ENCODE assay signal across 10 cellular contexts in the genomic region with DNA sequence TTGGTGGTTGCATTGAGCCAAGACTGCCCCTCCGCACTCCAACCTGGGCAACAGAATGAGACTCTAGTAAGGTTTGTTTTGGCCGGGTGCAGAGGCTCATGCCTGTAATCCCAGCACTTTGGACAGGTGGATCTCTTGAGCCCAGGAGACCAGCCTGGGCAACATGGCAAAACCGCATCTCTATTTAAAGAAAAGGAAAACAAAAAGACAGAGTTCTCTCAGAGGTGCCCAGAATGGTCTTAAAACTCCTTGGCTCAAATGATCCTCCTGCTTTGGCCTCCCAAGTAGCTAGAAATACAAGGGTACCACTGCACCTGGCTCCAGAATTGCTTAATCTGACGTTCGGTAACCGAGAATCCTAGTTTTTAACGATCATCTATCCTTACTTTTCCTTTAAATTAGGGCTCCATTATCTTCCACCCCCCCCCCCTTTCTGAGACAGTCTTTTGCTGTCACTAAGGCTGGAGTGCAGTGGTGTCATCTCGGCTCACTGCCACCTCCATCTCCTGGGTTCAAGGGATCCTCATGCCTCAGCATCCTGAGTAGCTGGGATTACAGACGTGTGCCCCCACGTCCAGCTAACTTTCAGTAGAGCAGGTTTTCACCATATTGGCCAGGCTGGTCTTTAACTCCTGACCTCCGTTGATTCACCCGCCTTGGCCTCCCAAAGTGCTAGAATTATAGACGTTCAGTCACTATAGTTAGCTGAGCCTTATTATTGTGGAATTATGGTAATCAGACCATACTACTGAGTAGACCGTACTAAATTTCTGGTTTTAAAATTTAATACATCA. TPM values are rescaled to one million over a fixed set of nuclear protein-coding genes. Genes with fewer than 3 reads are reported as not detected.
DNase-seq lines count a peak whose midpoint lies in the region; ATAC-seq and TF ChIP-seq lines count a peak whose summit lies in the region.
"Had no signal": no experiment of that assay in that cellular context is flagged by ENCODE, and none has a peak within 500 bp of the region (broad histone marks: within the 10 kb centered on the region; RNA-seq: fewer than 3 reads in every experiment).

No MANE protein-coding gene starts in this region.

- H3K9me3 Mint-ChIP-seq in IgD-negative memory B cell (no peaks in the 10 kb centered on the region), brain (no peaks in the 10 kb centered on the region), naive B cell (no peaks in the 10 kb centered on the region)

- H3K27me3 Mint-ChIP-seq in IgD-negative memory B cell, result no peaks in the 10 kb centered on the region
- H3K27me3 Mint-ChIP-seq in brain, result peaks cover 19% of the 10 kb centered on the region
- H3K27me3 Mint-ChIP-seq in naive B cell, result no peaks in the 10 kb centered on the region

- no peak for ATAC-seq in naive B cell (ENCODE audit: low read depth in 2 of 2)
- no peak for ATAC-seq in esophagus mucosa
- ATAC-seq: sciatic nerve had no signal

- peaks cover 10% of the 10 kb centered on the region for H3K36me3 Mint-ChIP-seq in IgD-negative memory B cell
- peaks cover 78% of the 10 kb centered on the region for H3K36me3 Mint-ChIP-seq in brain
- peaks cover 13 to 19% of the 10 kb centered on the region in 2 donors for H3K36me3 Mint-ChIP-seq in naive B cell

- peak overlapping the region; percentile 80 for H3K4me3 ChIP-seq in BLaER1

- H3K36me3 ChIP-seq in BLaER1, result peaks cover 64% of the 10 kb centered on the region

- H3K4me3 Mint-ChIP-seq in IgD-negative memory B cell, result peak overlapping the region in 2 of 4 donors; percentile 99 to 100
- peak overlapping the region; percentile 97 to 100 (median 99) for H3K4me3 Mint-ChIP-seq in brain
- H3K4me3 Mint-ChIP-seq in naive B cell, result peak overlapping the region in 6 of 8 donors; percentile 22 to 99 (median 83)

- H3K4me2 ChIP-seq in BLaER1, result peak overlapping the region; percentile 87

- DNase-seq in naive B cell (no peak), kidney tubule cell (ENCODE audit: low spot score) (no peak), NCI-H345 treated with DMSO at 0.1 percent for 48 hours (lab: John Stamatoyannopoulos, UW; ENCODE audit: unreplicated experiment) (no peak), NCI-H446 (lab: John Stamatoyannopoulos, UW) (no peak)
- DNase-seq: activated CD4-positive, CD25-positive, alpha-beta regulatory T cell had no signal

- TF ChIP-seq CTCF in brain (conservative IDR thresholded peaks at IDR 0.05), result no peak

- peaks cover 76% of the 10 kb centered on the region for H4K20me1 ChIP-seq in BLaER1

- H3K27ac Mint-ChIP-seq in IgD-negative memory B cell (peak overlapping the region; percentile 92 to 100 (median 99)), brain (peak overlapping the region in 2 of 5 experiments; percentile 21 to 100), naive B cell (peak overlapping the region in 4 of 6 donors; percentile 53 to 100 (median 84))

- H3K9ac ChIP-seq in BLaER1, result peak overlapping the region; percentile 94; the same call in 1 of the 2 replicates

- H3K4me1 Mint-ChIP-seq in IgD-negative memory B cell, result peaks cover 25 to 37% (median 29%) of the 10 kb centered on the region in 3 donors
- peaks cover 55% of the 10 kb centered on the region for H3K4me1 Mint-ChIP-seq in brain
- H3K4me1 Mint-ChIP-seq in naive B cell, result peaks cover 24 to 54% (median 38%) of the 10 kb centered on the region in 3 donors

- no peaks in the 10 kb centered on the region for H3K9me3 ChIP-seq in BLaER1

- 0 out of 2 replicates have a peak overlapping the region, but pooled peaks have one; percentile 93 for H3K27ac ChIP-seq in BLaER1

- H3K27me3 ChIP-seq in BLaER1, result no peaks in the 10 kb centered on the region

- H3K4me1 ChIP-seq in BLaER1, result peaks cover 36% of the 10 kb centered on the region

RNA-seq across cellular contexts. Expression of gene RPS25, which starts 1.7 kb away (rescaled TPM):
- 4,856 TPM for polyA plus RNA-seq in IgD-negative memory B cell
- 1,223 TPM for polyA plus RNA-seq in brain (ENCODE audit: insufficient read depth, low read depth, low replicate concordance)
- polyA plus RNA-seq in naive B cell (ENCODE audit: low read depth in 6 of 6), result 1,000 to 10,000 TPM; 3,707 to 5,692 (median 4,418) TPM
- total RNA-seq in esophagus mucosa, result 1,002 TPM

RNA-seq across cellular contexts. Expression of gene TRAPPC4, which starts 2.2 kb away (rescaled TPM):
- 81.5 TPM for polyA plus RNA-seq in IgD-negative memory B cell
- 120 TPM for polyA plus RNA-seq in brain (ENCODE audit: insufficient read depth, low read depth, low replicate concordance)
- polyA plus RNA-seq in naive B cell (ENCODE audit: low read depth in 6 of 6), result 100 to 1,000 TPM in 1 of 6 donors, 10 to 100 TPM in 5; 45.6 to 103 (median 73.6) TPM
- total RNA-seq in esophagus mucosa, result 42.4 TPM

RNA-seq across cellular contexts. Expression of gene SLC37A4, which starts 14.3 kb away (rescaled TPM):
- 10.9 TPM for polyA plus RNA-seq in IgD-negative memory B cell
- 32.4 TPM for polyA plus RNA-seq in brain (ENCODE audit: insufficient read depth, low read depth, low replicate concordance)
- 10 to 100 TPM in 4 of 6 donors, 1 to 10 TPM in 2; 8.1 to 12.8 (median 11.1) TPM for polyA plus RNA-seq in naive B cell (ENCODE audit: low read depth in 6 of 6)
- total RNA-seq in esophagus mucosa, result 7.2 TPM

RNA-seq across cellular contexts. Expression of gene CENATAC, which starts 18.5 kb away (rescaled TPM):
- polyA plus RNA-seq in IgD-negative memory B cell, result 11.2 TPM
- polyA plus RNA-seq in brain (ENCODE audit: insufficient read depth, low read depth, low replicate concordance), result 6.2 TPM
- 10 to 100 TPM in 5 of 6 donors, 1 to 10 TPM in 1; 9.5 to 21.7 (median 12.3) TPM for polyA plus RNA-seq in naive B cell (ENCODE audit: low read depth in 6 of 6)
- total RNA-seq in esophagus mucosa, result 11.9 TPM

RNA-seq across cellular contexts. Expression of gene HYOU1, which starts 40.6 kb away (rescaled TPM):
- polyA plus RNA-seq in IgD-negative memory B cell (16.4 TPM), brain (ENCODE audit: insufficient read depth, low read depth, low replicate concordance) (161 TPM), naive B cell (ENCODE audit: low read depth in 6 of 6) (10 to 100 TPM in 5 of 6 donors, 1 to 10 TPM in 1; 7.1 to 13.4 (median 12.5) TPM)
- 63.2 TPM for total RNA-seq in esophagus mucosa
